ENCODE assay signal across 16 cellular contexts in genomic region chr7:158024351-158024715, GRCh38.
DNase-seq lines count a peak whose midpoint lies in the region; ATAC-seq and TF ChIP-seq lines count a peak whose summit lies in the region.
"Had no signal": no experiment of that assay in that cellular context is flagged by ENCODE, and none has a peak within 500 bp of the region (broad histone marks: within the 10 kb centered on the region; RNA-seq: fewer than 3 reads in every experiment).

No MANE protein-coding gene starts in this region.

- no peak overlapping the region for H3K9ac ChIP-seq in neural progenitor cell

- H3K27ac ChIP-seq in coronary artery (no peak overlapping the region), neural progenitor cell (no peak overlapping the region)

- H4K20me1 ChIP-seq in neural progenitor cell (ENCODE audit: low read depth), result no peaks in the 10 kb centered on the region

- DNase-seq in cardiac septum (ENCODE audit: low spot score), result peak; percentile 27
- DNase-seq in left ventricle myocardium superior, result no peak
- DNase-seq in coronary artery (ENCODE audit: low spot score), result peak; percentile 47
- DNase-seq in neural progenitor cell (ENCODE audit: low spot score), result no peak
- no peak for DNase-seq in omental fat pad (ENCODE audit: low spot score)
- no peak for DNase-seq in GF-D8 (lab: John Stamatoyannopoulos, UW)
- DNase-seq in NAMALWA (ENCODE audit: low spot score), result no peak
- DNase-seq: 8988T, AML-193, C1 segment of cervical spinal cord, Calu3, DMS 273 treated with DMSO at 0.1 percent for 48 hours, GOT3, H9 had no signal

- no peaks in the 10 kb centered on the region for H3K36me3 Mint-ChIP-seq in neural progenitor cell

- no peak overlapping the region for H3K4me2 ChIP-seq in neural progenitor cell

- ATAC-seq in left ventricle myocardium superior (no peak), omental fat pad (ENCODE audit: low FRiP score) (no peak)
- ATAC-seq: GM12878 had no signal

- intact Hi-C loops in cardiac septum (cut with DNase I) (no loop called here), left ventricle myocardium superior (cut with micrococcal nuclease) (no loop called here)

- no peak overlapping the region for H2AFZ ChIP-seq in neural progenitor cell (replicated peaks)

- no peaks in the 10 kb centered on the region for H3K27me3 ChIP-seq in neural progenitor cell

- TF ChIP-seq CTCF in coronary artery (IDR thresholded peaks at IDR 0.05) (no peak), neural progenitor cell (IDR thresholded peaks at IDR 0.05) (no peak), omental fat pad (IDR thresholded peaks at IDR 0.05) (no peak)

- H3K4me1 ChIP-seq in neural progenitor cell, result peaks cover 30% of the 10 kb centered on the region

- H3K9me3 Mint-ChIP-seq in neural progenitor cell, result no peaks in the 10 kb centered on the region
- H3K9me3 Mint-ChIP-seq: CD4-positive, alpha-beta T cell; H9 had no signal

- H3K79me2 ChIP-seq in neural progenitor cell (ENCODE audit: low read depth), result no peaks in the 10 kb centered on the region

- peaks cover 5% of the 10 kb centered on the region for H3K27me3 Mint-ChIP-seq in neural progenitor cell (ENCODE audit: insufficient read depth, low read depth)

- no peaks in the 10 kb centered on the region for H3K9me3 ChIP-seq in neural progenitor cell (ENCODE audit: low read depth)

- H3K4me1 Mint-ChIP-seq in neural progenitor cell, result peaks cover 34% of the 10 kb centered on the region

- peak overlapping the region; percentile 9 for H3K27ac Mint-ChIP-seq in neural progenitor cell
- H3K27ac Mint-ChIP-seq: CD4-positive, alpha-beta T cell had no signal

- no peaks in the 10 kb centered on the region for H3K36me3 ChIP-seq in neural progenitor cell

- H3K4me3 ChIP-seq in coronary artery (no peak overlapping the region), neural progenitor cell (no peak overlapping the region)
- H3K4me3 ChIP-seq: GM12878 had no signal

- H3K4me3 Mint-ChIP-seq in neural progenitor cell, result no peak overlapping the region
- H3K4me3 Mint-ChIP-seq: CD4-positive, alpha-beta T cell; H9 had no signal

- H3F3A ChIP-seq in neural progenitor cell (ENCODE audit: low read depth), result peaks cover 10% of the 10 kb centered on the region

Comparison
In these comparisons a context has a peak if more than half of its experiments do, and no peak if none do; other contexts are left out.
1. DNase-seq: peak in cardiac septum (single experiment) and coronary artery (single experiment); none in left ventricle myocardium superior (single experiment), neural progenitor cell (single experiment), omental fat pad (single experiment), GF-D8 (single experiment) and NAMALWA (single experiment).